In the genomic region with DNA sequence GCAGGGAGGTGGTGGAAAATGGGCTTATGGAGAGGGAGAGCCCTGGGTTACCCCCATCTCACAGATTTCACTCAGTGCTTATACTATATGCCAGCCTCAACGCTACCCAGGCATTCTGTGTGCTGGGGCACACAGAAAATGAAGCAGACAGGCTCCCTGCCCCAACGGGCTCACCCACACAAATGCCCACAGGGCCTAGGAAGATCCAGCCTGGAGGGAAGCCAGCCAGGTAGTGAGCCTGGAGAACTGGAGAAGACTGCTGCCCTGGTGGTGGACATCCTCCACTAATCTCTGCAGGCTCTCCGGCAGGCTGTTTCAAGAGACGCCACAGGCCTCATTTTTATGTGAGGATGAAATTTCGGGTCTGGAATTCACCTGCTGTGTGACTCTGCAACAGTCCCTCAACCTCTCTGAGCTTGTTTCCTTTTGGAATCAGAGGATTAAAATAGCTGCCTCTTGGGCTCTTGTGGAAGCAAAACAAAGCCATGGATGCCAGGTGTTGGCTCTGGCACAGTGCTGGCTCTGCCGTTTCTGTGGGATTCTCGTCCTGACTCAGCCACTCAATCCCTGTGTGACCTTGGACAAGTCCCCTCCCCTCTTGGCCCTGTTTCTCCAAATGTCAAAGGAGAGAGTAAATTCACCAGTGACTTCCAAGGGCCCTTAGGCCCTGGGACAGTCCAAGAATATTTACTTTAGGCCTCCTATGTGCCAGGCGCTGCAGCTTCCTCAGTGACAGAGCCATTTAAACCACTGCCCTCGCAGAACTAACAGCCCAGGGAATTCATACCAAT, we compare ENCODE assay signal across 1 cellular context.
TF ChIP-seq lines count a peak whose summit lies in the region.

No MANE protein-coding gene starts in this region.

TF ChIP-seq in GM12878, 131 proteins besides CTCF, POLR2A, EP300 and RAD21:
- TF ChIP-seq, protein P1, sequence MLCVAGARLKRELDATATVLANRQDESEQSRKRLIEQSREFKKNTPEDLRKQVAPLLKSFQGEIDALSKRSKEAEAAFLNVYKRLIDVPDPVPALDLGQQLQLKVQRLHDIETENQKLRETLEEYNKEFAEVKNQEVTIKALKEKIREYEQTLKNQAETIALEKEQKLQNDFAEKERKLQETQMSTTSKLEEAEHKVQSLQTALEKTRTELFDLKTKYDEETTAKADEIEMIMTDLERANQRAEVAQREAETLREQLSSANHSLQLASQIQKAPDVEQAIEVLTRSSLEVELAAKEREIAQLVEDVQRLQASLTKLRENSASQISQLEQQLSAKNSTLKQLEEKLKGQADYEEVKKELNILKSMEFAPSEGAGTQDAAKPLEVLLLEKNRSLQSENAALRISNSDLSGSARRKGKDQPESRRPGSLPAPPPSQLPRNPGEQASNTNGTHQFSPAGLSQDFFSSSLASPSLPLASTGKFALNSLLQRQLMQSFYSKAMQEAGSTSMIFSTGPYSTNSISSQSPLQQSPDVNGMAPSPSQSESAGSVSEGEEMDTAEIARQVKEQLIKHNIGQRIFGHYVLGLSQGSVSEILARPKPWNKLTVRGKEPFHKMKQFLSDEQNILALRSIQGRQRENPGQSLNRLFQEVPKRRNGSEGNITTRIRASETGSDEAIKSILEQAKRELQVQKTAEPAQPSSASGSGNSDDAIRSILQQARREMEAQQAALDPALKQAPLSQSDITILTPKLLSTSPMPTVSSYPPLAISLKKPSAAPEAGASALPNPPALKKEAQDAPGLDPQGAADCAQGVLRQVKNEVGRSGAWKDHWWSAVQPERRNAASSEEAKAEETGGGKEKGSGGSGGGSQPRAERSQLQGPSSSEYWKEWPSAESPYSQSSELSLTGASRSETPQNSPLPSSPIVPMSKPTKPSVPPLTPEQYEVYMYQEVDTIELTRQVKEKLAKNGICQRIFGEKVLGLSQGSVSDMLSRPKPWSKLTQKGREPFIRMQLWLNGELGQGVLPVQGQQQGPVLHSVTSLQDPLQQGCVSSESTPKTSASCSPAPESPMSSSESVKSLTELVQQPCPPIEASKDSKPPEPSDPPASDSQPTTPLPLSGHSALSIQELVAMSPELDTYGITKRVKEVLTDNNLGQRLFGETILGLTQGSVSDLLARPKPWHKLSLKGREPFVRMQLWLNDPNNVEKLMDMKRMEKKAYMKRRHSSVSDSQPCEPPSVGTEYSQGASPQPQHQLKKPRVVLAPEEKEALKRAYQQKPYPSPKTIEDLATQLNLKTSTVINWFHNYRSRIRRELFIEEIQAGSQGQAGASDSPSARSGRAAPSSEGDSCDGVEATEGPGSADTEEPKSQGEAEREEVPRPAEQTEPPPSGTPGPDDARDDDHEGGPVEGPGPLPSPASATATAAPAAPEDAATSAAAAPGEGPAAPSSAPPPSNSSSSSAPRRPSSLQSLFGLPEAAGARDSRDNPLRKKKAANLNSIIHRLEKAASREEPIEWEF (IDR thresholded peaks at IDR 0.05; ENCODE audit: insufficient replicate concordance, low read depth, low read length), result no peak
- TF ChIP-seq RCOR1 (conservative IDR thresholded peaks at IDR 0.05; ENCODE audit: low read depth, low read length) (no peak), SMARCA5 (IDR thresholded peaks at IDR 0.05) (peak; percentile 58; the same call in 1 of the 2 replicates)
